11 cellular contexts compared by ENCODE assay signal in the genomic region with DNA sequence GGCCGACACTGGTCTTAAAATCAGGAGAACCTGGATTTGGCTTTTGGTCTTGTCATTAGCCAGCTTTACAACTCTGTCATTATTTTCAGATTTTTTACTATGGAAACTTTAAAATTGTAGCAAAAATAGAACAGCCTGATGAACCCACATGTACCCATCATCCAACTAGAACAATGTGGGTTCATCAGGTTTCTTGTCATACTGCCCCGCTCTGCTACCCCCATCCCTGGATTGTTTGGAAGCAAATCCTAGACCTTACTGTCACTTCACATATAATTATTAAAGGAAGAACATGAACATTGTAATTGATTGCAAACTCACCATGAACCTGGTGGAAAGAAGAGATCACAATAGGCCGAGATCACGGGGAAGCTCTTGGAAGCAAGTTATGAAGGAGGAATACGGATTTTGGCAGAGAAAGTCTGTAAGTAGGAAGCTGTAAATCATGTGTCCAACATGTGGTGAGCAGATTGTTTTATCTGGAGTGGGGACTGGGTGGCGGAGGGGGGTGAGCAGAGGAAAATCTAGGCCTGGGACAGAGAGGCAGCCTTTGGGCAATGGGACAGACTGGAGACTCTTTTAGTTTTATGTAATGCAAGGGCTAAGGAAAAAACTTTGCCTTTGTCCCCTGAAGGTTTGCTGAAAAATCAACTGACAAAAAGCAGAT.
DNase-seq lines count a peak whose midpoint lies in the region; ATAC-seq and TF ChIP-seq lines count a peak whose summit lies in the region.
"Had no signal": no experiment of that assay in that cellular context is flagged by ENCODE, and none has a peak within 500 bp of the region (broad histone marks: within the 10 kb centered on the region; RNA-seq: fewer than 3 reads in every experiment).

No MANE protein-coding gene starts in this region.

- CTCF ChIA-PET in BJ (lab: Yijun Ruan, JAX) = interaction anchor here (0.6 to 1.2 kb wide), 2 partner anchors 12 to 32 kb away, joined by 3 read pairs; no protein-coding TSS in a partner anchor

- no peak for ATAC-seq in naive thymus-derived CD8-positive, alpha-beta T cell
- ATAC-seq: mucosa of descending colon had no signal

- H3K27ac Mint-ChIP-seq in naive thymus-derived CD8-positive, alpha-beta T cell = peak overlapping the region; percentile 94 to 100 (median 97)

- peak overlapping the region in 9 of 10 donors; percentile 9 to 74 (median 41) for H3K4me3 Mint-ChIP-seq in naive thymus-derived CD8-positive, alpha-beta T cell

- no peaks in the 10 kb centered on the region for H3K9me3 Mint-ChIP-seq in naive thymus-derived CD8-positive, alpha-beta T cell
- H3K9me3 Mint-ChIP-seq: type B pancreatic cell had no signal

- H3K27me3 ChIP-seq in BJ (ENCODE audit: control insufficient read depth, insufficient read depth, low read length) (no peaks in the 10 kb centered on the region), esophagus squamous epithelium (no peaks in the 10 kb centered on the region)

- H3K27ac ChIP-seq in esophagus squamous epithelium = peak overlapping the region in 3 of 4 donors; percentile 26 to 63 (median 34)
- H3K27ac ChIP-seq: epithelial cell of prostate had no signal

- no peaks in the 10 kb centered on the region for H3K27me3 Mint-ChIP-seq in naive thymus-derived CD8-positive, alpha-beta T cell
- H3K27me3 Mint-ChIP-seq: type B pancreatic cell had no signal

- intact Hi-C loops in esophagus squamous epithelium (cut with DNase I) = no loop called here

- peaks cover 0 to 44% (median 9%) of the 10 kb centered on the region in 3 donors for H3K4me1 ChIP-seq in esophagus squamous epithelium

- no peak for TF ChIP-seq POLR2A in esophagus squamous epithelium (IDR thresholded peaks at IDR 0.05)

- peaks cover 46 to 92% (median 89%) of the 10 kb centered on the region in 4 donors for H3K4me1 Mint-ChIP-seq in naive thymus-derived CD8-positive, alpha-beta T cell

- peak; percentile 18 for DNase-seq in BJ (ENCODE audit: low read depth)
- no peak for DNase-seq in esophagus squamous epithelium (lab: John Stamatoyannopoulos, UW)
- no peak for DNase-seq in naive thymus-derived CD8-positive, alpha-beta T cell
- DNase-seq in glomerular visceral epithelial cell (ENCODE audit: extremely low spot score) = no peak
- no peak for DNase-seq in HUDEP-2 (lab: John Stamatoyannopoulos, UW; ENCODE audit: unreplicated experiment in 76 of 76)
- DNase-seq in effector CD8-positive, alpha-beta T cell (lab: John Stamatoyannopoulos, UW) = no peak
- DNase-seq in NCI-H526 treated with DMSO at 0.1 percent for 48 hours (lab: John Stamatoyannopoulos, UW) = no peak
- DNase-seq: mucosa of descending colon had no signal

- no peak for TF ChIP-seq CTCF in BJ (IDR thresholded peaks at IDR 0.05; ENCODE audit: insufficient read depth, low read depth, low read length)
- TF ChIP-seq CTCF in esophagus squamous epithelium (IDR thresholded peaks at IDR 0.05) = no peak

- POLR2A ChIA-PET in BJ (lab: Charles Lee) = no interaction called here
- POLR2A ChIA-PET in naive thymus-derived CD8-positive, alpha-beta T cell (lab: Charles Lee) = interaction anchor here (1.1 to 29.3 kb wide), 5 partner anchors 8 to 64 kb away, joined by 3 to 824 read pairs (median 118); a partner anchor contains a TSS

- WGBS in esophagus squamous epithelium, 2 donors = 53 to 76% methylated on average over 5 to 6 of the region's 6 CpGs

- H3K36me3 ChIP-seq in BJ (ENCODE audit: control insufficient read depth, insufficient read depth, low read length) = no peaks in the 10 kb centered on the region
- H3K36me3 ChIP-seq in esophagus squamous epithelium = no peaks in the 10 kb centered on the region

- H3K36me3 Mint-ChIP-seq in naive thymus-derived CD8-positive, alpha-beta T cell = peaks cover 0 to 3% (median 0%) of the 10 kb centered on the region in 3 donors
- H3K36me3 Mint-ChIP-seq: type B pancreatic cell had no signal

- no peaks in the 10 kb centered on the region for H3K9me3 ChIP-seq in esophagus squamous epithelium
- H3K9me3 ChIP-seq: mucosa of descending colon had no signal

- H3K4me3 ChIP-seq in BJ (ENCODE audit: low read depth, low read length) = no peak overlapping the region
- H3K4me3 ChIP-seq in esophagus squamous epithelium = no peak overlapping the region
- H3K4me3 ChIP-seq: mucosa of descending colon had no signal

TF ChIP-seq in PFSK-1, 5 proteins besides CTCF, POLR2A, EP300 and RAD21:
- TF ChIP-seq POLR2AphosphoS5 (IDR thresholded peaks at IDR 0.05; ENCODE audit: low read depth, low read length) = peak; percentile 38; the same call in 1 of the 2 replicates
- TF ChIP-seq TAF1 (IDR thresholded peaks at IDR 0.05; ENCODE audit: borderline replicate concordance, insufficient read depth, low read length) = no peak
- peak; percentile 11 for TF ChIP-seq FOXP2 (optimal IDR thresholded peaks at IDR 0.05; ENCODE audit: borderline replicate concordance, extremely low read depth, extremely low read length, insufficient read depth)
- TF ChIP-seq, protein P1, sequence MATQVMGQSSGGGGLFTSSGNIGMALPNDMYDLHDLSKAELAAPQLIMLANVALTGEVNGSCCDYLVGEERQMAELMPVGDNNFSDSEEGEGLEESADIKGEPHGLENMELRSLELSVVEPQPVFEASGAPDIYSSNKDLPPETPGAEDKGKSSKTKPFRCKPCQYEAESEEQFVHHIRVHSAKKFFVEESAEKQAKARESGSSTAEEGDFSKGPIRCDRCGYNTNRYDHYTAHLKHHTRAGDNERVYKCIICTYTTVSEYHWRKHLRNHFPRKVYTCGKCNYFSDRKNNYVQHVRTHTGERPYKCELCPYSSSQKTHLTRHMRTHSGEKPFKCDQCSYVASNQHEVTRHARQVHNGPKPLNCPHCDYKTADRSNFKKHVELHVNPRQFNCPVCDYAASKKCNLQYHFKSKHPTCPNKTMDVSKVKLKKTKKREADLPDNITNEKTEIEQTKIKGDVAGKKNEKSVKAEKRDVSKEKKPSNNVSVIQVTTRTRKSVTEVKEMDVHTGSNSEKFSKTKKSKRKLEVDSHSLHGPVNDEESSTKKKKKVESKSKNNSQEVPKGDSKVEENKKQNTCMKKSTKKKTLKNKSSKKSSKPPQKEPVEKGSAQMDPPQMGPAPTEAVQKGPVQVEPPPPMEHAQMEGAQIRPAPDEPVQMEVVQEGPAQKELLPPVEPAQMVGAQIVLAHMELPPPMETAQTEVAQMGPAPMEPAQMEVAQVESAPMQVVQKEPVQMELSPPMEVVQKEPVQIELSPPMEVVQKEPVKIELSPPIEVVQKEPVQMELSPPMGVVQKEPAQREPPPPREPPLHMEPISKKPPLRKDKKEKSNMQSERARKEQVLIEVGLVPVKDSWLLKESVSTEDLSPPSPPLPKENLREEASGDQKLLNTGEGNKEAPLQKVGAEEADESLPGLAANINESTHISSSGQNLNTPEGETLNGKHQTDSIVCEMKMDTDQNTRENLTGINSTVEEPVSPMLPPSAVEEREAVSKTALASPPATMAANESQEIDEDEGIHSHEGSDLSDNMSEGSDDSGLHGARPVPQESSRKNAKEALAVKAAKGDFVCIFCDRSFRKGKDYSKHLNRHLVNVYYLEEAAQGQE (IDR thresholded peaks at IDR 0.05; ENCODE audit: insufficient read depth in 1 of 2, low read depth in 2 of 2, low read length in 2 of 2) = no peak
